ENCODE assay signal across 2 cellular contexts in the genomic region with DNA sequence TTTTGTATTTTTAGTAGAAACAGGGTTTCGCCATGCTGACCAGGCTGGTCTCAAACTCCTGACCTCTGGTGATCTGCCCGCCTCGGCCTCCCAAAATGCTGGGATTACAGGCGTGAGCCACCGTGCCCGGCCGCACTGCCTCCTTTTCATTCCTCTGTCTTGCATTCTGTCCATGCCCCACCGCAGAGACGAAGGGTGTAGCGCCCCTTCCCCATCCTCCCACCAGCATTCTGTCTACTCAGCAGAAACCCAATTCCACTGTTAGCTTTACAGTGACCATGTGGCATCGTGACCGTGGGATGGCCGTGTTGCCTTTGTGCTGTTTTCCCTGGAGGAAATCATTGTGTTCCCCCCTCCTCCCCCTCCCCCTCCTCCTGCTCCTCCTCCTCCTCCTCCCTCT.
A peak's percentile ranks its signal among the peaks of the same experiment; 100 is the strongest.
TF ChIP-seq lines count a peak whose summit lies in the region.

No MANE protein-coding gene starts in this region.

TF ChIP-seq in HEK293, 187 proteins besides CTCF, POLR2A, EP300 and RAD21:
- TF ChIP-seq ZFHX2 (tag by site-specific recombination; conservative IDR thresholded peaks at IDR 0.05) = peak; percentile 23; the same call in 1 of the 2 replicates
- no peak for TF ChIP-seq RBAK (tag by site-specific recombination; IDR thresholded peaks at IDR 0.05)

TF ChIP-seq in H1, 55 proteins besides CTCF, POLR2A, EP300 and RAD21:
- TF ChIP-seq RNF2 (IDR thresholded peaks at IDR 0.05; ENCODE audit: borderline replicate concordance, low read depth, low read length, missing control alignments, poor library complexity, severe bottlenecking) (no peak), EGR1 (IDR thresholded peaks at IDR 0.05; ENCODE audit: borderline replicate concordance, low read depth, low read length) (no peak), HDAC6 (IDR thresholded peaks at IDR 0.05; ENCODE audit: low read depth, low read length) (no peak), GABPA (IDR thresholded peaks at IDR 0.05; ENCODE audit: borderline replicate concordance, insufficient read depth, low read length) (no peak), MAFK (IDR thresholded peaks at IDR 0.05; ENCODE audit: low read depth, low read length) (peak; percentile 58), CBX8 (IDR thresholded peaks at IDR 0.05; ENCODE audit: borderline replicate concordance, low read depth, low read length) (no peak)
